In the genomic region with DNA sequence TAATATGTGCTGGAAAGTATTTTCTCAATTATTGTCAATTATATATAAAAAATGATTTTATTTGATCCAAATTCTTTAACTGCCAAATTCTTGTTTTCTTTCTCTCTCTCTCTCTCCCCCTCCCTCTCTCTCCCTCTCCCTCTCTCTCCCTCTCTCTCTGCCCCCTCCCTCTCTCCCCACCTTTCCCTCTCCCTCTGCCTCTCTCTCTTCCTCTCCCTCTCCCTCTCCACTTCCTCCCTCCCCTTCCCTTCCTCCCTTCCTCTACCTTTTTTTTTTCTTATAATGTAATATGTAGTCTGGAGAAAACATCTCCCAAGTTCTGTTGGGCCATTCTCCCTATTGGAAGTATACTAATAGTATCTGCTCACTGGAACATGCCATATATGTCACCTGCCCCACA, we compare ENCODE assay signal across 24 cellular contexts. TPM values are rescaled to one million over a fixed set of nuclear protein-coding genes. Genes with fewer than 3 reads are reported as not detected.
DNase-seq lines count a peak whose midpoint lies in the region; ATAC-seq, FAIRE-seq and TF ChIP-seq lines count a peak whose summit lies in the region.
"Had no signal": no experiment of that assay in that cellular context is flagged by ENCODE, and none has a peak within 500 bp of the region (broad histone marks: within the 10 kb centered on the region; RNA-seq: fewer than 3 reads in every experiment).

No MANE protein-coding gene starts in this region.

- DNase-seq in HepG2 (ENCODE audit: low spot score): no peak
- DNase-seq in right lobe of liver: no peak
- DNase-seq in NCI-H69 (lab: John Stamatoyannopoulos, UW): peak; percentile 51
- DNase-seq in K562 (ENCODE audit: extremely low read depth in 1 of 4, low spot score in 3 of 4): no peak
- no peak for DNase-seq in putamen (ENCODE audit: low spot score)
- no peak for DNase-seq in HCEC 1CT
- DNase-seq in SIG-M5 treated with dmso at 0.1 percent for 504 hours (lab: John Stamatoyannopoulos, UW; ENCODE audit: unreplicated experiment): no peak
- DNase-seq: 8988T; ACHN; AML-193; BE2C; CD4-positive, alpha-beta T cell; CD8-positive, alpha-beta memory T cell; DMS 273 treated with DMSO at 0.1 percent for 48 hours; DMS79; EL; GDM1; GM23248; H9 had no signal

- H4K20me1 ChIP-seq in HepG2 (ENCODE audit: insufficient read depth, low read length) (no peaks in the 10 kb centered on the region), K562 (replicated peaks; ENCODE audit: control insufficient read depth, insufficient read depth, low read length) (no peaks in the 10 kb centered on the region)
- H4K20me1 ChIP-seq: BLaER1 treated with 17β-estradiol and CSF1 and Interleukin-3, amounts not matched to agents 10 nM and 100 nM had no signal

- H3K79me2 ChIP-seq in HepG2 (ENCODE audit: insufficient read depth, low read length) (peaks cover 28% of the 10 kb centered on the region), K562 (ENCODE audit: control insufficient read depth, insufficient read depth, low read length) (peaks cover 47% of the 10 kb centered on the region)

- H3K4me3 ChIP-seq in HepG2 (replicated peaks in 1 of 3; ENCODE audit: insufficient read depth in 1 of 3, low read depth in 2 of 3, low read length in 3 of 3) (no peak overlapping the region), right lobe of liver (no peak overlapping the region), K562 (no peak overlapping the region)
- H3K4me3 ChIP-seq: A549; BLaER1 treated with 17β-estradiol and CSF1 and Interleukin-3, amounts not matched to agents 10 nM and 100 nM; GM12878; GM23248 had no signal

- TF ChIP-seq POLR2A in HepG2 (IDR thresholded peaks at IDR 0.05; ENCODE audit: insufficient read depth in 1 of 2, low read depth in 2 of 2, low read length in 2 of 2) (no peak), right lobe of liver (IDR thresholded peaks at IDR 0.05) (no peak), K562 (conservative IDR thresholded peaks at IDR 0.05) (no peak)

- H3K9ac ChIP-seq in HepG2 (ENCODE audit: insufficient read depth, low read depth, low read length): no peak overlapping the region
- no peak overlapping the region for H3K9ac ChIP-seq in K562 (ENCODE audit: insufficient read depth in 1 of 2, low read depth in 2 of 2, low read length in 2 of 2)
- H3K9ac ChIP-seq: BLaER1 treated with 17β-estradiol and CSF1 and Interleukin-3, amounts not matched to agents 10 nM and 100 nM; GM23248 had no signal

- H3K9me1 ChIP-seq in K562 (ENCODE audit: control insufficient read depth, insufficient read depth, low read length): no peaks in the 10 kb centered on the region

- no peak overlapping the region for H3K27ac ChIP-seq in HepG2 (ENCODE audit: extremely low read length, insufficient read depth, low read length)
- H3K27ac ChIP-seq in right lobe of liver: no peak overlapping the region
- no peak overlapping the region for H3K27ac ChIP-seq in K562 (ENCODE audit: extremely low read depth, low read depth, low read length)
- H3K27ac ChIP-seq: A549; BLaER1 treated with 17β-estradiol and CSF1 and Interleukin-3, amounts not matched to agents 10 nM and 100 nM; GM23248 had no signal

- no peak for FAIRE-seq in HepG2 (lab: Jason Lieb, UNC)
- no peak for FAIRE-seq in K562 (lab: Jason Lieb, UNC)
- FAIRE-seq: A549, D721Med, GM12878, GM19239 had no signal

- H3K36me3 ChIP-seq in HepG2 (replicated peaks in 1 of 2; ENCODE audit: control insufficient read depth in 1 of 2, insufficient read depth in 2 of 2, low read length in 2 of 2) (0 out of 5 replicates have a peak, but pooled peaks cover 0 to 4% of the 10 kb centered on the region in 2 experiments), right lobe of liver (no peaks in the 10 kb centered on the region), K562 (ENCODE audit: control insufficient read depth, insufficient read depth, low read length) (peaks cover 3% of the 10 kb centered on the region; the same call in 1 of the 3 replicates)
- H3K36me3 ChIP-seq: BE2C had no signal

- POLR2A ChIA-PET in HepG2 (lab: Yijun Ruan, JAX): no interaction called here
- POLR2A ChIA-PET in K562 (lab: Yijun Ruan, JAX): no interaction called here

- no peak overlapping the region for H3K4me2 ChIP-seq in HepG2 (ENCODE audit: low read depth, low read length)
- no peak overlapping the region for H3K4me2 ChIP-seq in K562 (ENCODE audit: insufficient read depth, low read length)
- H3K4me2 ChIP-seq: A549; BLaER1 treated with 17β-estradiol and CSF1 and Interleukin-3, amounts not matched to agents 10 nM and 100 nM had no signal

- TF ChIP-seq RAD21 in HepG2 (CRISPR knock-in tag; IDR thresholded peaks at IDR 0.05) (no peak), K562 (CRISPR knock-in tag; conservative IDR thresholded peaks at IDR 0.05 in 1 of 2, IDR thresholded peaks at IDR 0.05 in 1 of 2) (no peak)

- BruUV-seq in HepG2 (replicated peaks; lab: Mats Ljungman, UMichigan) (no TSS peak), K562 (replicated peaks; lab: Mats Ljungman, UMichigan) (no TSS peak)

- in situ Hi-C loops in HepG2 (cut with HindIII; ENCODE audit: extremely low pct_ligation_motif_present, low pct_unique_long_range_greater_than_20kb): no loop called here
- in situ Hi-C loops in K562 (cut with MboI): no loop called here

- no peak overlapping the region for H2AFZ ChIP-seq in HepG2 (ENCODE audit: low read length)
- H2AFZ ChIP-seq in K562 (ENCODE audit: low read depth, low read length): no peak overlapping the region
- H2AFZ ChIP-seq: GM23248 had no signal

- H3K27me3 ChIP-seq in HepG2 (ENCODE audit: control insufficient read depth in 1 of 2, insufficient read depth in 2 of 2, low read length in 2 of 2) (no peaks in the 10 kb centered on the region), right lobe of liver (no peaks in the 10 kb centered on the region), K562 (ENCODE audit: control insufficient read depth in 2 of 2, insufficient read depth in 2 of 2, low read length in 2 of 2) (no peaks in the 10 kb centered on the region)
- H3K27me3 ChIP-seq: BE2C; BLaER1 treated with 17β-estradiol and CSF1 and Interleukin-3, amounts not matched to agents 10 nM and 100 nM had no signal

- intact Hi-C loops in HepG2 (cut with micrococcal nuclease; ENCODE audit: unreplicated experiment) (no loop called here), right lobe of liver (cut with DNase I) (no loop called here), K562 (cut with micrococcal nuclease) (no loop called here)

- H3K9me3 ChIP-seq in HepG2 (ENCODE audit: low read length): no peaks in the 10 kb centered on the region
- H3K9me3 ChIP-seq in right lobe of liver: no peaks in the 10 kb centered on the region
- no peaks in the 10 kb centered on the region for H3K9me3 ChIP-seq in K562 (replicated peaks; ENCODE audit: control insufficient read depth, insufficient read depth, low read depth, low read length)
- H3K9me3 ChIP-seq: A549; BE2C; BLaER1 treated with 17β-estradiol and CSF1 and Interleukin-3, amounts not matched to agents 10 nM and 100 nM had no signal

- CTCF ChIA-PET in HepG2 (lab: Yijun Ruan, JAX; ENCODE audit: low intra/inter-chr PET ratio, low total read pairs): no interaction called here
- CTCF ChIA-PET in K562 (lab: Yijun Ruan, JAX; ENCODE audit: low intra/inter-chr PET ratio): interaction anchor here (0.6 kb wide), 1 partner anchor 115 kb away, joined by 3 read pairs; no protein-coding TSS in a partner anchor

- TF ChIP-seq CTCF in HepG2 (CRISPR knock-in tag; IDR thresholded peaks at IDR 0.05) (no peak), right lobe of liver (IDR thresholded peaks at IDR 0.05) (no peak), K562 (IDR thresholded peaks at IDR 0.05 in 2 of 3, conservative IDR thresholded peaks at IDR 0.05 in 1 of 3; ENCODE audit: insufficient read depth in 2 of 3, low read depth in 1 of 3, low read length in 3 of 3) (no peak)

- peaks cover 30% of the 10 kb centered on the region for H3K4me1 ChIP-seq in HepG2 (ENCODE audit: insufficient read depth, low read length)
- H3K4me1 ChIP-seq in right lobe of liver: peaks cover 0 to 8% (median 2%) of the 10 kb centered on the region in 4 donors
- H3K4me1 ChIP-seq in K562 (replicated peaks in 1 of 2; ENCODE audit: control insufficient read depth in 2 of 2, insufficient read depth in 2 of 2, low read length in 2 of 2): peaks cover 0 to 10% of the 10 kb centered on the region in 2 experiments; a peak in 2 of 5 replicates

- TF ChIP-seq EP300 in HepG2 (IDR thresholded peaks at IDR 0.05; ENCODE audit: low read depth in 2 of 2, low read length in 2 of 2) (no peak), HepG2 (CRISPR knock-in tag; IDR thresholded peaks at IDR 0.05; ENCODE audit: borderline replicate concordance) (no peak), K562 (IDR thresholded peaks at IDR 0.05; ENCODE audit: low read length) (no peak)

- no peak for ATAC-seq in HepG2
- ATAC-seq in right lobe of liver: no peak
- no peak for ATAC-seq in K562
- ATAC-seq: A549, GM12878 had no signal

RNA-seq across cellular contexts. Expression of gene RFX3, which starts 6.4 kb away (rescaled TPM):
- total RNA-seq in HepG2 (2016; rRNA removed; fragmentation: Illumina TruSeq; extraction: Trizol) (2.7 and 3.0 TPM in 2 replicates), right lobe of liver (1 to 10 TPM; 1.4 to 2.5 (median 1.8) TPM), K562 (2014; rRNA removed) (0.86 and 2.4 TPM in 2 replicates), K562 (2014; rRNA removed; fragmentation: Illumina TruSeq; extraction: Trizol) (3.3 and 3.9 TPM in 2 replicates), K562 (2015; rRNA removed; fragmentation: Illumina TruSeq; extraction: Trizol) (2.0 and 2.1 TPM in 2 replicates), K562 (2021) (4.9 and 5.2 TPM in 2 replicates)
- 3.7 and 4.9 TPM in 2 replicates for total RNA-seq in HepG2 (2016; cell fraction: cytosol; rRNA removed; fragmentation: Illumina TruSeq; extraction: Trizol; ENCODE audit: low read depth)
- 2.4 and 3.2 TPM in 2 replicates for total RNA-seq in HepG2 (2016; cell fraction: insoluble cytoplasmic fraction; rRNA removed; fragmentation: Illumina TruSeq; extraction: Trizol)
- total RNA-seq in HepG2 (2016; cell fraction: membrane; rRNA removed; fragmentation: Illumina TruSeq; extraction: Trizol): 2.9 and 3.2 TPM in 2 replicates
- total RNA-seq in HepG2 (2016; cell fraction: nucleus; rRNA removed; fragmentation: Illumina TruSeq; extraction: Trizol): 7.2 and 7.3 TPM in 2 replicates
- polyA plus RNA-seq in HepG2 (2011; rRNA removed) (4.7 and 5.3 TPM in 2 replicates), K562 (2011; rRNA removed) (3.9 and 5.7 TPM in 2 replicates), K562 (2014; fragmentation: Illumina TruSeq; extraction: Trizol) (2.7 TPM in 2 replicates), K562 (2014; fragmentation: Nextera tagmentation; extraction: Ambion mirVana) (1 to 10 TPM; 1.4 TPM), K562 (2014; rRNA removed) (1.4 and 1.5 TPM in 2 replicates)
- polyA plus RNA-seq in HepG2 (2011; cell fraction: cytosol; rRNA removed): 3.9 and 4.3 TPM in 2 replicates
- polyA plus RNA-seq in HepG2 (2011; cell fraction: nucleus; rRNA removed): 12.9 and 16.8 TPM in 2 replicates
- polyA plus RNA-seq in HepG2 (2012): 4.7 and 5.2 TPM in 2 replicates
- polyA plus RNA-seq in HepG2 (2016; cell fraction: cytosol; fragmentation: Illumina TruSeq; extraction: Trizol; ENCODE audit: low read depth): 0.20 and 0.32 TPM in 2 replicates
- polyA plus RNA-seq in HepG2 (2016; cell fraction: insoluble cytoplasmic fraction; fragmentation: Illumina TruSeq; extraction: Trizol; ENCODE audit: low read depth): 1.9 and 2.4 TPM in 2 replicates
- polyA plus RNA-seq in HepG2 (2016; cell fraction: membrane; fragmentation: Illumina TruSeq; extraction: Trizol; ENCODE audit: low read depth): 0.43 and 0.62 TPM in 2 replicates
- 6.5 and 6.8 TPM in 2 replicates for polyA plus RNA-seq in HepG2 (2016; cell fraction: nucleus; fragmentation: Illumina TruSeq; extraction: Trizol; ENCODE audit: insufficient read depth, low read depth)
- polyA minus RNA-seq in HepG2 (2011; rRNA and poly(A)+ RNA removed; ENCODE audit: low replicate concordance): 42.7 and 89.6 TPM in 2 replicates
- polyA minus RNA-seq in HepG2 (2011; cell fraction: cytosol; rRNA and poly(A)+ RNA removed): 8.6 and 15.4 TPM in 2 replicates
- polyA minus RNA-seq in HepG2 (2011; cell fraction: nucleus; rRNA and poly(A)+ RNA removed): 59.9 and 64.2 TPM in 2 replicates
- total RNA-seq in K562 (2011; cell fraction: chromatin; rRNA removed; ENCODE audit: low replicate concordance): 11.5 and 17.9 TPM in 2 replicates
- 3.5 and 4.7 TPM in 2 replicates for total RNA-seq in K562 (2011; cell fraction: nucleolus; rRNA removed)
- total RNA-seq in K562 (2011; cell fraction: nucleoplasm; rRNA removed): 7.8 and 16.4 TPM in 2 replicates
- polyA plus RNA-seq in K562 (2011; cell fraction: cytosol; rRNA removed): 2.6 and 3.3 TPM in 2 replicates
- polyA plus RNA-seq in K562 (2011; cell fraction: nucleus; rRNA removed): 9.5 TPM in 2 replicates
- 1.5 and 3.3 TPM in 2 replicates for polyA plus RNA-seq in K562 (2012)
- polyA minus RNA-seq in K562 (2011; rRNA and poly(A)+ RNA removed): 33.2 and 42.7 TPM in 2 replicates
- 2.3 and 5.9 TPM in 2 replicates for polyA minus RNA-seq in K562 (2011; cell fraction: cytosol; rRNA and poly(A)+ RNA removed)
- polyA minus RNA-seq in K562 (2011; cell fraction: nucleus; rRNA and poly(A)+ RNA removed): 17.6 and 25.2 TPM in 2 replicates

Comparison
In these comparisons a context has a peak if more than half of its experiments do, and no peak if none do; other contexts are left out.
1. Of the 241 proteins assayed by ChIP-seq in both HepG2 and K562: peak only in HepG2: PCBP1; only in K562: CC2D1A, PCBP2, RBFOX2 and ZNF512; in both: HNRNPK; in neither: 235.